In genomic region chr1:10561955-10562354, GRCh38 we compare ENCODE assay signal across 11 cellular contexts.
DNase-seq lines count a peak whose midpoint lies in the region; TF ChIP-seq lines count a peak whose summit lies in the region.
"Had no signal": no experiment of that assay in that cellular context is flagged by ENCODE, and none has a peak within 500 bp of the region (broad histone marks: within the 10 kb centered on the region; RNA-seq: fewer than 3 reads in every experiment).

No MANE protein-coding gene starts in this region.

- 82 to 92% (median 88%) methylated on average over 3 of the region's 3 CpGs for WGBS in adrenal gland, 4 donors

- H3K27me3 ChIP-seq in adrenal gland (no peaks in the 10 kb centered on the region), Peyer's patch (no peaks in the 10 kb centered on the region)

- CTCF ChIA-PET in Calu3 (lab: Charles Lee) = no interaction called here

- BruUV-seq in Calu3 (replicated peaks; lab: Mats Ljungman, UMichigan) = no TSS peak

- intact Hi-C loops in Calu3 (cut with micrococcal nuclease; ENCODE audit: unreplicated experiment) = no loop called here
- intact Hi-C loops in adrenal gland (cut with DNase I) = no loop called here

- peaks cover 0 to 8% of the 10 kb centered on the region in 2 donors for H3K4me1 ChIP-seq in adrenal gland (replicated peaks in 1 of 2)
- H3K4me1 ChIP-seq in Peyer's patch = no peaks in the 10 kb centered on the region

- DNase-seq in AG09309 (ENCODE audit: low read depth) = no peak
- no peak for DNase-seq in Calu3
- peak; percentile 61 for DNase-seq in OCI-M1 (lab: John Stamatoyannopoulos, UW)
- DNase-seq in fibroblast of the aortic adventitia (ENCODE audit: low read depth) = no peak
- DNase-seq in stimulated activated naive CD4-positive, alpha-beta T cell treated with Interleukin-2 at 50 U/mL for 16 hours (lab: John Stamatoyannopoulos, UW) = no peak
- no peak for DNase-seq in adrenal gland
- no peak for DNase-seq in DMS114 treated with DMSO at 0.1 percent for 48 hours (lab: John Stamatoyannopoulos, UW; ENCODE audit: unreplicated experiment)
- DNase-seq in Peyer's patch = no peak
- DNase-seq: activated CD4-positive, alpha-beta T cell treated with anti-CD3 and anti-CD28 coated beads for 1 hour; NCI-H187 treated with DMSO at 0.1 percent for 48 hours; stimulated activated CD8-positive, alpha-beta memory T cell treated with anti-CD3 and anti-CD28 coated beads, Interleukin-4, amount 100 ng/mL, for 48 hours had no signal

- peaks cover 19% of the 10 kb centered on the region for H3K4me1 Mint-ChIP-seq in Calu3 (ENCODE audit: low read depth, unreplicated experiment)

- H3K4me3 ChIP-seq in AG09309 (ENCODE audit: control insufficient read depth, low read depth, low read length) (no peak overlapping the region), fibroblast of the aortic adventitia (ENCODE audit: low read depth, low read length) (no peak overlapping the region), adrenal gland (no peak overlapping the region), Peyer's patch (no peak overlapping the region)

- no peaks in the 10 kb centered on the region for H3K9me3 ChIP-seq in adrenal gland (replicated peaks in 1 of 3)
- peaks cover 0 to 7% (median 0%) of the 10 kb centered on the region in 4 donors for H3K9me3 ChIP-seq in Peyer's patch

- no peak overlapping the region for H3K27ac ChIP-seq in adrenal gland
- H3K27ac ChIP-seq in Peyer's patch = no peak overlapping the region

- no peaks in the 10 kb centered on the region for H3K36me3 Mint-ChIP-seq in Calu3 (ENCODE audit: insufficient read depth, unreplicated experiment)

- TF ChIP-seq POLR2A in adrenal gland (IDR thresholded peaks at IDR 0.05) = no peak
- TF ChIP-seq POLR2A in Peyer's patch (IDR thresholded peaks at IDR 0.05) = no peak

- no peak overlapping the region for H3K4me3 Mint-ChIP-seq in Calu3 (ENCODE audit: low read depth, unreplicated experiment)

- H3K27me3 Mint-ChIP-seq in Calu3 (ENCODE audit: unreplicated experiment) = no peaks in the 10 kb centered on the region

- H3K36me3 ChIP-seq in adrenal gland (replicated peaks in 1 of 2) (no peaks in the 10 kb centered on the region), Peyer's patch (no peaks in the 10 kb centered on the region)

- peak; percentile 24 for TF ChIP-seq CTCF in AG09309 (IDR thresholded peaks at IDR 0.05; ENCODE audit: control insufficient read depth, insufficient read depth, low read depth, low read length, missing control alignments)
- no peak for TF ChIP-seq CTCF in Calu3 (IDR thresholded peaks at IDR 0.05; ENCODE audit: unreplicated experiment)
- TF ChIP-seq CTCF in fibroblast of the aortic adventitia (IDR thresholded peaks at IDR 0.05; ENCODE audit: insufficient read depth, low read length) = peak; percentile 32
- TF ChIP-seq CTCF in adrenal gland (IDR thresholded peaks at IDR 0.05) = peak in 2 of 6 experiments; percentile 11 to 18
- TF ChIP-seq CTCF in Peyer's patch (IDR thresholded peaks at IDR 0.05) = no peak

- H3K27ac Mint-ChIP-seq in Calu3 (ENCODE audit: unreplicated experiment) = peak overlapping the region; percentile 29

- H3K9me3 Mint-ChIP-seq in Calu3 (ENCODE audit: low read depth, unreplicated experiment) = no peaks in the 10 kb centered on the region

Comparison
In these comparisons a context has a peak if more than half of its experiments do, and no peak if none do; other contexts are left out.
1. CTCF ChIP-seq: peak in AG09309 (single experiment) and fibroblast of the aortic adventitia (single experiment); none in Calu3 (single experiment) and Peyer's patch (0 of 6).